ENCODE assay signal across 8 cellular contexts in the genomic region with DNA sequence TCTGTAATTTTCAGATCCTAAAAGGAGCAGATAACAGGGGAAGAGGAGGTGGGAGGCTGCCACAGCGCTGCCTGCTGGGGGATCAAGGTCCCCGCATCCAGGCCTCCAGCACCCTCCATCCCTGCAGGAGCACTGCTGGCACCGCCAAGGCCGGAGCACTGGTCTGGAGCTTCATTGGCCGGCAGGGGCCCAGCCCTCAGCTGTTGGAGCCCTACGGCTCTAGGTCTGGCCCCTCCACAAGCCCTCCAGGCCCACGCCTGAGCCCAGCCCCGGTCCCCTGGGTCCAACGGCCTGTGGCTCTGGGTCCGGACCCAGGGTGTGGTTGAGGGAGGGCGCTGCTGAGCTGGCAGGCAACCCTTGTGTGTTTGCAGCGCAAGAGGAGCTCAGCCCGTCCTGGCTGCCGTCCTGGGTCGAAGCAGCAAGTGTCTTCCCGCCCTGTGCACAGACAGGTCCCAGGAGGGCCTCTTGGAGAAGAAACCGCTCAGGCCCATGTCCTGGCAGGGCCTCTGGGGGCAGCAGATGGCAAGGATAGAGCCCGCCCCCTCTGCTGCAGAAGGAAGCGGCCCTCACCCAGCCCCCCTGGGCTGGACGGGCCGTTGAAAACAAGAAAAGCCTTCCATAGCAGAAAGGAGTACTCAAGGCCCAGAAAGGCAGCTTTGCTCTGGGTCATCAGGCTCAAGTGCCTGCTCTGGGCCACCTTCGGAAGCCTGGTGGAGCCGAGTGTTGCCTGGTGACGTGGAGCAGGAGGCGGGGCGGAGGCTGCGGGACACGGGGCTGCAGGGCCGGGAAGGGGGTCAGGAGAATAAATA. TPM values are rescaled to one million over a fixed set of nuclear protein-coding genes. Genes with fewer than 3 reads are reported as not detected.
A peak's percentile ranks its signal among the peaks of the same experiment; 100 is the strongest.
DNase-seq lines count a peak whose midpoint lies in the region; ATAC-seq and TF ChIP-seq lines count a peak whose summit lies in the region.

No MANE protein-coding gene starts in this region.

- no peaks in the 10 kb centered on the region for H3K4me1 ChIP-seq in PC-3 (ENCODE audit: insufficient read depth, low read length)

- no peak overlapping the region for H3K9ac ChIP-seq in PC-3 (ENCODE audit: low read length)

- no peaks in the 10 kb centered on the region for H4K20me1 ChIP-seq in PC-3 (ENCODE audit: low read length)

- ATAC-seq in Right ventricle myocardium inferior (peak; percentile 79), PC-3 (peak; percentile 47; the same call in 1 of the 2 replicates), GM18502 (IDR thresholded peaks at IDR 0.05; ENCODE audit: poor library complexity, unreplicated experiment) (no peak)

- H3F3A ChIP-seq in PC-3 (ENCODE audit: low read length, unreplicated experiment) = no peaks in the 10 kb centered on the region

- H3K4me2 ChIP-seq in PC-3 (ENCODE audit: low read length) = no peak overlapping the region

- POLR2A ChIA-PET in PC-3 (lab: Charles Lee; ENCODE audit: unreplicated experiment) = no interaction called here

- H3K4me3 ChIP-seq in PC-3 (ENCODE audit: low read length) (no peak overlapping the region), fibroblast of pulmonary artery (replicated peaks; ENCODE audit: low read depth, low read length) (no peak overlapping the region)

- intact Hi-C loops in Right ventricle myocardium inferior (cut with DNase I) (no loop called here), cardiac septum (cut with DNase I) (no loop called here), PC-3 (cut with micrococcal nuclease) (no loop called here)

- no peaks in the 10 kb centered on the region for H3K9me2 ChIP-seq in PC-3 (replicated peaks; ENCODE audit: low read length)

- no peak overlapping the region for H2AFZ ChIP-seq in PC-3 (ENCODE audit: low read length)

- DNase-seq in Right ventricle myocardium inferior (ENCODE audit: missing footprints) = no peak
- DNase-seq in cardiac septum (ENCODE audit: low spot score) = no peak
- no peak for DNase-seq in PC-3
- no peak for DNase-seq in fibroblast of pulmonary artery (ENCODE audit: low read depth)
- peak; percentile 90 for DNase-seq in retina
- no peak for DNase-seq in NCI-H774 (lab: John Stamatoyannopoulos, UW)
- DNase-seq in foreskin melanocyte = no peak

- no peaks in the 10 kb centered on the region for H3K9me3 ChIP-seq in PC-3 (ENCODE audit: low read length)

- H3K79me2 ChIP-seq in PC-3 (ENCODE audit: low read length) = no peaks in the 10 kb centered on the region

- TF ChIP-seq CTCF in PC-3 (conservative IDR thresholded peaks at IDR 0.05; ENCODE audit: low read depth, low read length) = 0 out of 2 replicates have a peak, but pooled peaks have one; percentile 11
- TF ChIP-seq CTCF in fibroblast of pulmonary artery (IDR thresholded peaks at IDR 0.05; ENCODE audit: low read length, missing control alignments) = peak; percentile 29

- no TSS peak for BruUV-seq in PC-3 (replicated peaks; lab: Mats Ljungman, UMichigan)

- H3K27me3 ChIP-seq in PC-3 (ENCODE audit: low read length) = no peaks in the 10 kb centered on the region

- CTCF ChIA-PET in PC-3 (lab: Charles Lee) = no interaction called here

- no peak overlapping the region for H3K27ac ChIP-seq in PC-3 (ENCODE audit: low read length)

- H3K36me3 ChIP-seq in PC-3 (ENCODE audit: low read depth, low read length) = no peaks in the 10 kb centered on the region

RNA-seq across cellular contexts. Expression of a gene that starts 35.7 kb away (rescaled TPM):
- 6.5 TPM for total RNA-seq in Right ventricle myocardium inferior
- 5.0 TPM for total RNA-seq in cardiac septum
- total RNA-seq in PC-3 (2014; rRNA removed) = 10.2 and 16.2 TPM in 2 replicates

RNA-seq across cellular contexts. Expression of a gene that starts 52.5 kb away (rescaled TPM):
- total RNA-seq in Right ventricle myocardium inferior (934 TPM), cardiac septum (926 TPM), PC-3 (2014; rRNA removed) (1,825 and 2,289 TPM in 2 replicates)

RNA-seq across cellular contexts. Expression of a gene that starts 54.3 kb away (rescaled TPM):
- total RNA-seq in Right ventricle myocardium inferior = 34.8 TPM
- total RNA-seq in cardiac septum = 40.5 TPM
- total RNA-seq in PC-3 (2014; rRNA removed) = 26.8 and 57.8 TPM in 2 replicates
